In genomic region chr10:114779803-114780609, GRCh38 we compare ENCODE assay signal across 8 cellular contexts.
DNase-seq lines count a peak whose midpoint lies in the region; ATAC-seq, FAIRE-seq and TF ChIP-seq lines count a peak whose summit lies in the region.

No MANE protein-coding gene starts in this region.

- peak overlapping the region; percentile 91 for H3K27ac Mint-ChIP-seq in stimulated activated naive B cell treated with anti-CD40 and anti-IgM and Interleukin-4, amounts not matched to agents 10 μg/mL and 1 μg/mL and 100 μg/mL, for 72 hours

- TF ChIP-seq CTCF in HEK293 (tag by site-specific recombination; IDR thresholded peaks at IDR 0.05), result no peak

- H3K36me3 Mint-ChIP-seq in stimulated activated naive B cell treated with anti-CD40 and anti-IgM and Interleukin-4, amounts not matched to agents 10 μg/mL and 1 μg/mL and 100 μg/mL, for 72 hours, result no peaks in the 10 kb centered on the region

- no peak overlapping the region for H3K4me3 ChIP-seq in HEK293 (ENCODE audit: low read depth, low read length)

- ATAC-seq in stimulated activated naive B cell treated with anti-CD40 and anti-IgM and Interleukin-4, amounts not matched to agents 10 μg/mL and 1 μg/mL and 100 μg/mL, for 72 hours (replicated peaks), result peak; percentile 79 to 86
- ATAC-seq in HG03175 (IDR thresholded peaks at IDR 0.05; ENCODE audit: unreplicated experiment), result no peak

- H3K9me3 Mint-ChIP-seq in stimulated activated naive B cell treated with anti-CD40 and anti-IgM and Interleukin-4, amounts not matched to agents 10 μg/mL and 1 μg/mL and 100 μg/mL, for 72 hours, result peaks cover 0 to under 1% of the 10 kb centered on the region in 2 donors

- CTCF ChIA-PET in HEK293 (lab: Yijun Ruan, JAX), result interaction anchor here (0.6 to 0.7 kb wide), 2 partner anchors 112 to 340 kb away, joined by 3 to 4 read pairs; no protein-coding TSS in a partner anchor

- peaks cover 4 to 10% of the 10 kb centered on the region in 2 donors for H3K4me1 Mint-ChIP-seq in stimulated activated naive B cell treated with anti-CD40 and anti-IgM and Interleukin-4, amounts not matched to agents 10 μg/mL and 1 μg/mL and 100 μg/mL, for 72 hours

- H3K36me3 ChIP-seq in HEK293 (ENCODE audit: control insufficient read depth in 2 of 2, insufficient read depth in 1 of 2, low read length in 2 of 2), result no peaks in the 10 kb centered on the region

- no peaks in the 10 kb centered on the region for H3K9me3 ChIP-seq in HEK293 (ENCODE audit: control insufficient read depth, insufficient read depth, low read depth, low read length)

- peaks cover 3 to 6% of the 10 kb centered on the region in 2 donors for H3K27me3 Mint-ChIP-seq in stimulated activated naive B cell treated with anti-CD40 and anti-IgM and Interleukin-4, amounts not matched to agents 10 μg/mL and 1 μg/mL and 100 μg/mL, for 72 hours

- peaks cover 19% of the 10 kb centered on the region for H3K4me1 ChIP-seq in HEK293 (ENCODE audit: control insufficient read depth, insufficient read depth, low read length)

- H3K4me3 Mint-ChIP-seq in stimulated activated naive B cell treated with anti-CD40 and anti-IgM and Interleukin-4, amounts not matched to agents 10 μg/mL and 1 μg/mL and 100 μg/mL, for 72 hours, result no peak overlapping the region

- no peak for FAIRE-seq in GM19239 (lab: Jason Lieb, UNC)

- POLR2A ChIA-PET in HEK293 (lab: Yijun Ruan, JAX), result no interaction called here

- peak overlapping the region; percentile 89 for H3K27ac ChIP-seq in HEK293 (ENCODE audit: extremely low read depth, low read depth, low read length)

- DNase-seq in SW480 (ENCODE audit: low spot score) (peak; percentile 89), foreskin melanocyte (peak; percentile 74), NCI-H1417 treated with DMSO at 0.1 percent for 48 hours (lab: John Stamatoyannopoulos, UW) (no peak), GM19239 (ENCODE audit: insufficient read length, low spot score) (no peak)
- DNase-seq in stimulated activated naive B cell treated with anti-CD40 and anti-IgM and Interleukin-4, amounts not matched to agents 10 μg/mL and 1 μg/mL and 100 μg/mL, for 72 hours, result no peak
- no peak for DNase-seq in activated CD4-positive, CD25-positive, alpha-beta regulatory T cell treated with anti-CD3 and anti-CD28 coated beads, Interleukin-2, amount 50 U/mL, for 72 hours

TF ChIP-seq in HEK293, 187 proteins besides CTCF, POLR2A, EP300 and RAD21 (continues in another document):
- peak; percentile 40; the same call in 1 of the 2 replicates for TF ChIP-seq PRDM10 (tag by site-specific recombination; IDR thresholded peaks at IDR 0.05)
- peak; percentile 43; the same call in 1 of the 2 replicates for TF ChIP-seq ZNF335 (tag by site-specific recombination; conservative IDR thresholded peaks at IDR 0.05)
- peak; percentile 61; the same call in 1 of the 2 replicates for TF ChIP-seq ATF2 (tag by site-specific recombination; IDR thresholded peaks at IDR 0.05; ENCODE audit: low read depth)
- 0 out of 2 replicates have a peak, but pooled peaks have one; percentile 69 for TF ChIP-seq ZNF660 (tag by site-specific recombination; IDR thresholded peaks at IDR 0.05)
- TF ChIP-seq MZF1 (tag by site-specific recombination; IDR thresholded peaks at IDR 0.05; ENCODE audit: borderline replicate concordance), result peak; percentile 62
- TF ChIP-seq ZNF214 (tag by site-specific recombination; IDR thresholded peaks at IDR 0.05; ENCODE audit: borderline replicate concordance), result no peak
- TF ChIP-seq, protein P1, sequence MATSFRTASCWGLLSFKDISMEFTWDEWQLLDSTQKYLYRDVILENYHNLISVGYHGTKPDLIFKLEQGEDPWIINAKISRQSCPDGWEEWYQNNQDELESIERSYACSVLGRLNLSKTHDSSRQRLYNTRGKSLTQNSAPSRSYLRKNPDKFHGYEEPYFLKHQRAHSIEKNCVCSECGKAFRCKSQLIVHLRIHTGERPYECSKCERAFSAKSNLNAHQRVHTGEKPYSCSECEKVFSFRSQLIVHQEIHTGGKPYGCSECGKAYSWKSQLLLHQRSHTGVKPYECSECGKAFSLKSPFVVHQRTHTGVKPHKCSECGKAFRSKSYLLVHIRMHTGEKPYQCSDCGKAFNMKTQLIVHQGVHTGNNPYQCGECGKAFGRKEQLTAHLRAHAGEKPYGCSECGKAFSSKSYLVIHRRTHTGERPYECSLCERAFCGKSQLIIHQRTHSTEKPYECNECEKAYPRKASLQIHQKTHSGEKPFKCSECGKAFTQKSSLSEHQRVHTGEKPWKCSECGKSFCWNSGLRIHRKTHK (tag by site-specific recombination; IDR thresholded peaks at IDR 0.05), result no peak
- TF ChIP-seq BCL11A (tag by site-specific recombination; IDR thresholded peaks at IDR 0.05; ENCODE audit: low read depth), result peak; percentile 94
- peak; percentile 73 for TF ChIP-seq GLIS1 (tag by site-specific recombination; IDR thresholded peaks at IDR 0.05)
- peak; percentile 76 for TF ChIP-seq ZNF629 (tag by site-specific recombination; IDR thresholded peaks at IDR 0.05)
- peak; percentile 74; the same call in 1 of the 2 replicates for TF ChIP-seq GLI2 (tag by site-specific recombination; IDR thresholded peaks at IDR 0.05; ENCODE audit: borderline replicate concordance, low read depth)
- TF ChIP-seq ZBTB1 (tag by site-specific recombination; IDR thresholded peaks at IDR 0.05), result no peak
- 0 out of 2 replicates have a peak, but pooled peaks have one; percentile 18 for TF ChIP-seq MYNN (tag by site-specific recombination; IDR thresholded peaks at IDR 0.05; ENCODE audit: borderline replicate concordance)
- TF ChIP-seq, protein P2, sequence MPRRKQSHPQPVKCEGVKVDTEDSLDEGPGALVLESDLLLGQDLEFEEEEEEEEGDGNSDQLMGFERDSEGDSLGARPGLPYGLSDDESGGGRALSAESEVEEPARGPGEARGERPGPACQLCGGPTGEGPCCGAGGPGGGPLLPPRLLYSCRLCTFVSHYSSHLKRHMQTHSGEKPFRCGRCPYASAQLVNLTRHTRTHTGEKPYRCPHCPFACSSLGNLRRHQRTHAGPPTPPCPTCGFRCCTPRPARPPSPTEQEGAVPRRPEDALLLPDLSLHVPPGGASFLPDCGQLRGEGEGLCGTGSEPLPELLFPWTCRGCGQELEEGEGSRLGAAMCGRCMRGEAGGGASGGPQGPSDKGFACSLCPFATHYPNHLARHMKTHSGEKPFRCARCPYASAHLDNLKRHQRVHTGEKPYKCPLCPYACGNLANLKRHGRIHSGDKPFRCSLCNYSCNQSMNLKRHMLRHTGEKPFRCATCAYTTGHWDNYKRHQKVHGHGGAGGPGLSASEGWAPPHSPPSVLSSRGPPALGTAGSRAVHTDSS (tag by site-specific recombination; IDR thresholded peaks at IDR 0.05), result 0 out of 2 replicates have a peak, but pooled peaks have one; percentile 57
- TF ChIP-seq MEIS1 (CRISPR knock-in tag; IDR thresholded peaks at IDR 0.05; ENCODE audit: borderline replicate concordance), result no peak
- TF ChIP-seq KLF17 (tag by site-specific recombination; IDR thresholded peaks at IDR 0.05), result peak; percentile 51; the same call in 1 of the 2 replicates
- peak; percentile 81 for TF ChIP-seq ZNF561 (tag by site-specific recombination; IDR thresholded peaks at IDR 0.05; ENCODE audit: borderline replicate concordance)

Comparison
In these comparisons a context has a peak if more than half of its experiments do, and no peak if none do; other contexts are left out.
1. DNase-seq: peak in SW480 (single experiment) and foreskin melanocyte (single experiment); none in stimulated activated naive B cell treated with anti-CD40 and anti-IgM and Interleukin-4, amounts not matched to agents 10 μg/mL and 1 μg/mL and 100 μg/mL, for 72 hours (single experiment), NCI-H1417 treated with DMSO at 0.1 percent for 48 hours (single experiment), GM19239 (single experiment) and activated CD4-positive, CD25-positive, alpha-beta regulatory T cell treated with anti-CD3 and anti-CD28 coated beads, Interleukin-2, amount 50 U/mL, for 72 hours (single experiment).